15 cellular contexts compared by ENCODE assay signal in genomic region chr2:24923106-24923505, GRCh38. TPM values are rescaled to one million over a fixed set of nuclear protein-coding genes. Genes with fewer than 3 reads are reported as not detected.
DNase-seq lines count a peak whose midpoint lies in the region; ATAC-seq and TF ChIP-seq lines count a peak whose summit lies in the region.
"Had no signal": no experiment of that assay in that cellular context is flagged by ENCODE, and none has a peak within 500 bp of the region (broad histone marks: within the 10 kb centered on the region; RNA-seq: fewer than 3 reads in every experiment).

No MANE protein-coding gene starts in this region.

- WGBS in spleen, 5 donors, result 93 to 98% (median 96%) methylated on average over 10 of the region's 10 CpGs
- 99% methylated on average over 10 of the region's 10 CpGs for WGBS in esophagus muscularis mucosa

- TF ChIP-seq CTCF in CD4-positive, alpha-beta T cell (IDR thresholded peaks at IDR 0.05), result no peak
- TF ChIP-seq CTCF in dorsolateral prefrontal cortex (IDR thresholded peaks at IDR 0.05 in 54 of 56, conservative IDR thresholded peaks at IDR 0.05 in 2 of 56; ENCODE audit: low read depth in 1 of 56, partially characterized antibody in 56 of 56), result no peak
- no peak for TF ChIP-seq CTCF in spleen (IDR thresholded peaks at IDR 0.05 in 8 of 11, conservative IDR thresholded peaks at IDR 0.05 in 3 of 11)
- no peak for TF ChIP-seq CTCF in esophagus muscularis mucosa (IDR thresholded peaks at IDR 0.05)

- ATAC-seq in CD4-positive, alpha-beta T cell (ENCODE audit: poor library complexity), result no peak
- ATAC-seq in HG02840 (IDR thresholded peaks at IDR 0.05; ENCODE audit: low FRiP score, unreplicated experiment), result no peak
- no peak for ATAC-seq in activated naive CD8-positive, alpha-beta T cell treated with anti-CD3 and anti-CD28 coated beads, Interleukin-2, amount 50 U/mL, for 24 hours
- ATAC-seq: GM23338 had no signal

- no peaks in the 10 kb centered on the region for H3K27me3 ChIP-seq in CD4-positive, alpha-beta T cell (ENCODE audit: control insufficient read depth, insufficient read depth, low read length)
- no peaks in the 10 kb centered on the region for H3K27me3 ChIP-seq in dorsolateral prefrontal cortex
- peaks cover 0 to 26% (median 0%) of the 10 kb centered on the region in 7 donors for H3K27me3 ChIP-seq in spleen (replicated peaks in 1 of 7)
- H3K27me3 ChIP-seq in esophagus muscularis mucosa, result no peaks in the 10 kb centered on the region

- H3K36me3 Mint-ChIP-seq in CD4-positive, alpha-beta T cell (ENCODE audit: low read depth), result peaks cover 5% of the 10 kb centered on the region
- H3K36me3 Mint-ChIP-seq in activated naive CD8-positive, alpha-beta T cell treated with anti-CD3 and anti-CD28 coated beads, Interleukin-2, amount 50 U/mL, for 24 hours (ENCODE audit: low read depth), result peaks cover 8% of the 10 kb centered on the region

- H3K27ac ChIP-seq in CD4-positive, alpha-beta T cell (ENCODE audit: low read depth, low read length), result no peak overlapping the region
- H3K27ac ChIP-seq in dorsolateral prefrontal cortex, result peak overlapping the region in 32 of 59 donors; percentile 2 to 82 (median 55)
- H3K27ac ChIP-seq in spleen, result no peak overlapping the region
- H3K27ac ChIP-seq in temporal lobe (ENCODE audit: low read depth, low read length), result peak overlapping the region; percentile 1
- H3K27ac ChIP-seq in esophagus muscularis mucosa (replicated peaks in 1 of 4), result no peak overlapping the region

- CTCF ChIA-PET in CD4-positive, alpha-beta T cell (lab: Charles Lee), result no interaction called here

- H3K9me3 ChIP-seq in CD4-positive, alpha-beta T cell (ENCODE audit: control insufficient read depth, low read length), result no peaks in the 10 kb centered on the region
- H3K9me3 ChIP-seq in spleen, result no peaks in the 10 kb centered on the region
- no peaks in the 10 kb centered on the region for H3K9me3 ChIP-seq in esophagus muscularis mucosa
- H3K9me3 ChIP-seq: HAP-1 had no signal

- H3K27ac Mint-ChIP-seq in CD4-positive, alpha-beta T cell, result no peak overlapping the region
- H3K27ac Mint-ChIP-seq in activated naive CD8-positive, alpha-beta T cell treated with anti-CD3 and anti-CD28 coated beads, Interleukin-2, amount 50 U/mL, for 24 hours, result no peak overlapping the region
- H3K27ac Mint-ChIP-seq: GM23338, HFFc6 had no signal

- no peak for TF ChIP-seq EP300 in esophagus muscularis mucosa (IDR thresholded peaks at IDR 0.05)

- H3K4me3 Mint-ChIP-seq in CD4-positive, alpha-beta T cell, result peak overlapping the region; percentile 35
- no peak overlapping the region for H3K4me3 Mint-ChIP-seq in activated naive CD8-positive, alpha-beta T cell treated with anti-CD3 and anti-CD28 coated beads, Interleukin-2, amount 50 U/mL, for 24 hours
- H3K4me3 Mint-ChIP-seq: GM23338, HFFc6 had no signal

- H3K27me3 Mint-ChIP-seq in CD4-positive, alpha-beta T cell, result no peaks in the 10 kb centered on the region
- H3K27me3 Mint-ChIP-seq in activated naive CD8-positive, alpha-beta T cell treated with anti-CD3 and anti-CD28 coated beads, Interleukin-2, amount 50 U/mL, for 24 hours, result no peaks in the 10 kb centered on the region
- H3K27me3 Mint-ChIP-seq: CD8-positive, alpha-beta memory T cell had no signal

- POLR2A ChIA-PET in CD4-positive, alpha-beta T cell (lab: Charles Lee), result no interaction called here

- TF ChIP-seq POLR2A in spleen (IDR thresholded peaks at IDR 0.05) (no peak), esophagus muscularis mucosa (IDR thresholded peaks at IDR 0.05; ENCODE audit: low read depth) (no peak)

- no peak for DNase-seq in CD4-positive, alpha-beta T cell
- no peak for DNase-seq in dorsolateral prefrontal cortex
- DNase-seq in spleen, result peak; percentile 59
- no peak for DNase-seq in esophagus muscularis mucosa (ENCODE audit: extremely low spot score)
- no peak for DNase-seq in activated naive CD8-positive, alpha-beta T cell treated with anti-CD3 and anti-CD28 coated beads, Interleukin-2, amount 50 U/mL, for 24 hours
- DNase-seq: CD8-positive, alpha-beta memory T cell; DMS 273 treated with DMSO at 0.1 percent for 48 hours; DMS79; EL; GDM1; HFFc6 had no signal

- H3K36me3 ChIP-seq in spleen (peaks cover 0 to 5% (median 0%) of the 10 kb centered on the region in 6 donors), esophagus muscularis mucosa (no peaks in the 10 kb centered on the region)

- H3K4me1 ChIP-seq in spleen (peaks cover 16 to 41% (median 34%) of the 10 kb centered on the region in 6 donors), esophagus muscularis mucosa (peaks cover 3 to 40% (median 35%) of the 10 kb centered on the region in 4 donors)

- H3K4me3 ChIP-seq in dorsolateral prefrontal cortex (no peak overlapping the region), spleen (no peak overlapping the region), esophagus muscularis mucosa (no peak overlapping the region)
- H3K4me3 ChIP-seq: GM23338, HAP-1 had no signal

- intact Hi-C loops in CD4-positive, alpha-beta T cell (cut with DNase I, micrococcal nuclease), result loop anchor here (5.0 kb wide), 2 partner anchors 431 to 511 kb away; partner anchors contain the start of gene NCOA1 (in 1 of the 2)
- intact Hi-C loops in dorsolateral prefrontal cortex (cut with DNase I), result loop anchor here (5.0 kb wide), 2 partner anchors 49 to 119 kb away; partner anchors contain the start of genes DNAJC27 (in 2 of the 2) and EFR3B (in 1 of the 2)
- intact Hi-C loops in spleen (cut with DNase I; ENCODE audit: low total_unique reads), result no loop called here
- intact Hi-C loops in esophagus muscularis mucosa (cut with DNase I), result no loop called here

- H3K9me3 Mint-ChIP-seq in CD4-positive, alpha-beta T cell, result no peaks in the 10 kb centered on the region
- no peaks in the 10 kb centered on the region for H3K9me3 Mint-ChIP-seq in activated naive CD8-positive, alpha-beta T cell treated with anti-CD3 and anti-CD28 coated beads, Interleukin-2, amount 50 U/mL, for 24 hours
- H3K9me3 Mint-ChIP-seq: CD8-positive, alpha-beta memory T cell; HFFc6 had no signal

- H3K4me1 Mint-ChIP-seq in CD4-positive, alpha-beta T cell (ENCODE audit: low read depth), result peaks cover 20% of the 10 kb centered on the region
- peaks cover 19% of the 10 kb centered on the region for H3K4me1 Mint-ChIP-seq in activated naive CD8-positive, alpha-beta T cell treated with anti-CD3 and anti-CD28 coated beads, Interleukin-2, amount 50 U/mL, for 24 hours

RNA-seq across cellular contexts. Expression of gene ADCY3, which starts 3.1 kb away (rescaled TPM):
- total RNA-seq in CD4-positive, alpha-beta T cell, result 10 to 100 TPM; 28.1 to 31.4 TPM
- 100 to 1,000 TPM in 39 of 120 experiments, 10 to 100 TPM in 81; 67.4 to 150 (median 95.0) TPM for total RNA-seq in dorsolateral prefrontal cortex
- 10 to 100 TPM; 39.6 to 61.5 (median 58.2) TPM for total RNA-seq in spleen
- polyA plus RNA-seq in spleen, result 10 to 100 TPM; 36.5 to 53.1 (median 42.4) TPM
- 25.8 TPM for total RNA-seq in temporal lobe
- 10 to 100 TPM; 21.2 to 70.6 (median 53.8) TPM for total RNA-seq in esophagus muscularis mucosa

RNA-seq across cellular contexts. Expression of gene DNAJC27, which starts 48.6 kb away (rescaled TPM):
- total RNA-seq in CD4-positive, alpha-beta T cell, result 10 to 100 TPM; 20.0 to 23.1 TPM
- total RNA-seq in dorsolateral prefrontal cortex (10 to 100 TPM; 10.6 to 31.2 (median 20.7) TPM), spleen (10 to 100 TPM in 1 of 7 donors, 1 to 10 TPM in 6; 4.6 to 10.5 (median 8.0) TPM), temporal lobe (8.9 TPM), esophagus muscularis mucosa (1 to 10 TPM; 5.8 to 8.6 (median 7.5) TPM)
- polyA plus RNA-seq in spleen, result 1 to 10 TPM; 1.7 to 3.0 (median 2.2) TPM

Comparison
In these comparisons a context has a peak if more than half of its experiments do, and no peak if none do; other contexts are left out.
1. H3K27ac ChIP-seq: peak in dorsolateral prefrontal cortex (32 of 59) and temporal lobe (single experiment); none in CD4-positive, alpha-beta T cell (single experiment), spleen (0 of 8) and esophagus muscularis mucosa (0 of 4).
2. intact Hi-C loops: an anchor here in CD4-positive, alpha-beta T cell (5.0 kb wide) and dorsolateral prefrontal cortex (5.0 kb wide); none called in spleen and esophagus muscularis mucosa.